In the genomic region with DNA sequence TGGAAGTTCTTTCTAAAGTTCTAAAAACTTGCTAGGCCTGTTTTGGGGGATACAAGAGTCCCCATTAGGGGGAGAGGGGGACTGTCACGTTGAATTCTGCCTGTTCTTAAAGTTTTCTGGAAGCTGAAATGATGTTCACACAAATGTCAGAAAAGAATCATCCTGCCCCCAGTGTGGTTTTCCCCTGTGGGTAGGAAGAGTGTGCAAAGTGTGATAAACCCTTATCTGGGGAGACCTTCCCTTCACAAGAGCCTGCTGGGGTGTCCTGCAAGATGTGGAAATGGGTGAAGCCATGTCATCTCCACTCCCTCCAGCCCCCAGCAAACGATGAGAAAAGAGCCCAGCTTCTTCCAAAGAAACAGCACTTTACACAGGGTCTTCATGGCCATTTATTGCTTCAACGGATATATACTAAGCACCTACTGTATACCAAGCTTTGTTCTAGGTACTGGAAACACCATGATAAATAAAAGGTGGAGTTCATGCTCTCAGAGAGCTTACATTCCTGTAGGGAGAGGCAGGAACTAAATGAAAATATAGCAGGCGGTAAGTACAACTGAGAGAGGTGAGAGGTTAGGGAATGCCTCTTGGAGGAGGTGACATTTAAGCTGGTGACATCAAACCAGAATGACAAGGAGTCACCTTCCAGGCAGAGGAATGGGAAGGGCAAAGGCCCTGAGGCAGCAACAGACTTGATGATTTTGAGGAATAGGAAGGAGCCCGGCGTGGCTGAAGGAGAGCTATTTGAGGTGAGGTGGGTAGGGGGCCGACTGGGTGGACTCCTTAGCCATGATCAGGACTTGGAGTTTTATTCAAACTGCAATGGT, we compare ENCODE assay signal across 1 cellular context.
A peak's percentile ranks its signal among the peaks of the same experiment; 100 is the strongest.
TF ChIP-seq lines count a peak whose summit lies in the region.

No MANE protein-coding gene starts in this region.

TF ChIP-seq in HepG2, 621 proteins besides CTCF, POLR2A, EP300 and RAD21:
- no peak for TF ChIP-seq CBX5 (CRISPR knock-in tag; IDR thresholded peaks at IDR 0.05; ENCODE audit: borderline replicate concordance)
- TF ChIP-seq ZKSCAN8 (CRISPR knock-in tag; IDR thresholded peaks at IDR 0.05; ENCODE audit: borderline replicate concordance), result 0 out of 2 replicates have a peak, but pooled peaks have one; percentile 28
